Comparison of ENCODE assay signal across 20 cellular contexts in genomic region chrX:11577603-11578002, GRCh38.
A peak's percentile ranks its signal among the peaks of the same experiment; 100 is the strongest.
DNase-seq lines count a peak whose midpoint lies in the region; ATAC-seq, FAIRE-seq and TF ChIP-seq lines count a peak whose summit lies in the region.
"Had no signal": no experiment of that assay in that cellular context is flagged by ENCODE, and none has a peak within 500 bp of the region (broad histone marks: within the 10 kb centered on the region; RNA-seq: fewer than 3 reads in every experiment).

No MANE protein-coding gene starts in this region.

- H3K9me3 ChIP-seq in astrocyte (ENCODE audit: insufficient read depth, low read depth, low read length) = no peaks in the 10 kb centered on the region
- no peaks in the 10 kb centered on the region for H3K9me3 ChIP-seq in WERI-Rb-1 (ENCODE audit: severe bottlenecking)
- H3K9me3 ChIP-seq in PC-3 (ENCODE audit: low read length) = no peaks in the 10 kb centered on the region
- H3K9me3 ChIP-seq: Caco-2 had no signal

- TF ChIP-seq CTCF in astrocyte (IDR thresholded peaks at IDR 0.05; ENCODE audit: insufficient read depth, low read depth, low read length) (no peak), WERI-Rb-1 (IDR thresholded peaks at IDR 0.05; ENCODE audit: low read depth, low read length) (no peak), PC-3 (conservative IDR thresholded peaks at IDR 0.05; ENCODE audit: low read depth, low read length) (no peak)

- H3K4me3 ChIP-seq in astrocyte (ENCODE audit: insufficient read depth, low read depth, low read length) = no peak overlapping the region
- no peak overlapping the region for H3K4me3 ChIP-seq in WERI-Rb-1 (ENCODE audit: low read depth, low read length)
- no peak overlapping the region for H3K4me3 ChIP-seq in PC-3 (ENCODE audit: low read length)
- H3K4me3 ChIP-seq: GM23248 had no signal

- H3K27me3 Mint-ChIP-seq in activated naive CD8-positive, alpha-beta T cell treated with anti-CD3 and anti-CD28 coated beads, Interleukin-2, amount 10 ng/mL, durations not matched to agents 7 days and 5 days = no peaks in the 10 kb centered on the region
- no peaks in the 10 kb centered on the region for H3K27me3 Mint-ChIP-seq in activated naive CD8-positive, alpha-beta T cell treated with anti-CD3 and anti-CD28 coated beads, Interleukin-2, amount 50 U/mL, for 24 hours
- no peaks in the 10 kb centered on the region for H3K27me3 Mint-ChIP-seq in astrocyte (ENCODE audit: low read depth, unreplicated experiment)

- ATAC-seq in activated naive CD8-positive, alpha-beta T cell treated with anti-CD3 and anti-CD28 coated beads, Interleukin-2, amount 10 ng/mL, durations not matched to agents 7 days and 5 days (ENCODE audit: low read depth) = no peak
- ATAC-seq in activated naive CD8-positive, alpha-beta T cell treated with anti-CD3 and anti-CD28 coated beads, Interleukin-2, amount 50 U/mL, for 24 hours = no peak
- ATAC-seq in GM19463 (IDR thresholded peaks at IDR 0.05; ENCODE audit: unreplicated experiment) (peak; percentile 58), PC-3 (no peak)
- ATAC-seq: HCT116 had no signal

- CTCF ChIA-PET in PC-3 (lab: Charles Lee) = no interaction called here

- peaks cover 3% of the 10 kb centered on the region for H3K9me3 Mint-ChIP-seq in activated naive CD8-positive, alpha-beta T cell treated with anti-CD3 and anti-CD28 coated beads, Interleukin-2, amount 10 ng/mL, durations not matched to agents 7 days and 5 days
- H3K9me3 Mint-ChIP-seq in activated naive CD8-positive, alpha-beta T cell treated with anti-CD3 and anti-CD28 coated beads, Interleukin-2, amount 50 U/mL, for 24 hours = no peaks in the 10 kb centered on the region
- no peaks in the 10 kb centered on the region for H3K9me3 Mint-ChIP-seq in astrocyte (ENCODE audit: unreplicated experiment)

- H2AFZ ChIP-seq in astrocyte (ENCODE audit: low read depth, low read length) (no peak overlapping the region), PC-3 (ENCODE audit: low read length) (no peak overlapping the region)
- H2AFZ ChIP-seq: GM23248 had no signal

- H3K4me1 Mint-ChIP-seq in activated naive CD8-positive, alpha-beta T cell treated with anti-CD3 and anti-CD28 coated beads, Interleukin-2, amount 10 ng/mL, durations not matched to agents 7 days and 5 days = no peaks in the 10 kb centered on the region
- peaks cover 3% of the 10 kb centered on the region for H3K4me1 Mint-ChIP-seq in activated naive CD8-positive, alpha-beta T cell treated with anti-CD3 and anti-CD28 coated beads, Interleukin-2, amount 50 U/mL, for 24 hours
- H3K4me1 Mint-ChIP-seq in astrocyte (ENCODE audit: low read depth, unreplicated experiment) = no peaks in the 10 kb centered on the region
- H3K4me1 Mint-ChIP-seq: CD14-positive monocyte had no signal

- intact Hi-C loops in PC-3 (cut with micrococcal nuclease) = no loop called here

- H4K20me1 ChIP-seq in astrocyte (ENCODE audit: insufficient read depth, low read length) (no peaks in the 10 kb centered on the region), PC-3 (ENCODE audit: low read length) (no peaks in the 10 kb centered on the region)

- no peaks in the 10 kb centered on the region for H3K79me2 ChIP-seq in astrocyte (ENCODE audit: insufficient read depth, low read length)
- H3K79me2 ChIP-seq in PC-3 (ENCODE audit: low read length) = no peaks in the 10 kb centered on the region

- DNase-seq in activated naive CD8-positive, alpha-beta T cell treated with anti-CD3 and anti-CD28 coated beads, Interleukin-2, amount 10 ng/mL, durations not matched to agents 7 days and 5 days = no peak
- no peak for DNase-seq in activated naive CD8-positive, alpha-beta T cell treated with anti-CD3 and anti-CD28 coated beads, Interleukin-2, amount 50 U/mL, for 24 hours
- DNase-seq in astrocyte (ENCODE audit: low read depth) = no peak
- DNase-seq in SKM-1 (lab: John Stamatoyannopoulos, UW; ENCODE audit: unreplicated experiment) = no peak
- no peak for DNase-seq in WERI-Rb-1
- no peak for DNase-seq in SK-N-DZ (ENCODE audit: low spot score)
- no peak for DNase-seq in PC-3
- DNase-seq: Caco-2; CD8-positive, alpha-beta memory T cell; DMS53; GF-D8; GM23248 had no signal

- no peaks in the 10 kb centered on the region for H3K36me3 ChIP-seq in astrocyte (ENCODE audit: insufficient read depth, low read length)
- H3K36me3 ChIP-seq in WERI-Rb-1 = no peaks in the 10 kb centered on the region
- H3K36me3 ChIP-seq in PC-3 (ENCODE audit: low read depth, low read length) = no peaks in the 10 kb centered on the region

- H3K27ac Mint-ChIP-seq in activated naive CD8-positive, alpha-beta T cell treated with anti-CD3 and anti-CD28 coated beads, Interleukin-2, amount 10 ng/mL, durations not matched to agents 7 days and 5 days = peak overlapping the region; percentile 28
- H3K27ac Mint-ChIP-seq in activated naive CD8-positive, alpha-beta T cell treated with anti-CD3 and anti-CD28 coated beads, Interleukin-2, amount 50 U/mL, for 24 hours = no peak overlapping the region
- H3K27ac Mint-ChIP-seq in astrocyte (ENCODE audit: unreplicated experiment) = no peak overlapping the region
- H3K27ac Mint-ChIP-seq: CD8-positive, alpha-beta memory T cell; IgD-negative memory B cell had no signal

- H3K27ac ChIP-seq in astrocyte (ENCODE audit: low read depth, low read length) (no peak overlapping the region), WERI-Rb-1 (no peak overlapping the region), PC-3 (ENCODE audit: low read length) (no peak overlapping the region)
- H3K27ac ChIP-seq: 22Rv1, GM23248, KMS-11 had no signal

- no peak overlapping the region for H3K4me2 ChIP-seq in astrocyte (ENCODE audit: low read length)
- no peak overlapping the region for H3K4me2 ChIP-seq in PC-3 (ENCODE audit: low read length)
- H3K4me2 ChIP-seq: KMS-11 had no signal

- H3K27me3 ChIP-seq in astrocyte (ENCODE audit: insufficient read depth, low read length) (no peaks in the 10 kb centered on the region), WERI-Rb-1 (ENCODE audit: insufficient read depth, low read depth, severe bottlenecking) (peaks cover 26% of the 10 kb centered on the region), PC-3 (ENCODE audit: low read length) (no peaks in the 10 kb centered on the region)

- no peaks in the 10 kb centered on the region for H3F3A ChIP-seq in PC-3 (ENCODE audit: low read length, unreplicated experiment)

- no peaks in the 10 kb centered on the region for H3K4me1 ChIP-seq in astrocyte (ENCODE audit: insufficient read depth, low read length)
- peaks cover 10% of the 10 kb centered on the region for H3K4me1 ChIP-seq in PC-3 (ENCODE audit: insufficient read depth, low read length)
- H3K4me1 ChIP-seq: Caco-2 had no signal

- H3K9me2 ChIP-seq in PC-3 (replicated peaks; ENCODE audit: low read length) = no peaks in the 10 kb centered on the region

- POLR2A ChIA-PET in activated naive CD8-positive, alpha-beta T cell treated with anti-CD3 and anti-CD28 coated beads, Interleukin-2, amount 10 ng/mL, durations not matched to agents 7 days and 5 days (lab: Charles Lee) = no interaction called here
- POLR2A ChIA-PET in PC-3 (lab: Charles Lee; ENCODE audit: unreplicated experiment) = no interaction called here

- H3K4me3 Mint-ChIP-seq in activated naive CD8-positive, alpha-beta T cell treated with anti-CD3 and anti-CD28 coated beads, Interleukin-2, amount 10 ng/mL, durations not matched to agents 7 days and 5 days = no peak overlapping the region
- no peak overlapping the region for H3K4me3 Mint-ChIP-seq in activated naive CD8-positive, alpha-beta T cell treated with anti-CD3 and anti-CD28 coated beads, Interleukin-2, amount 50 U/mL, for 24 hours
- no peak overlapping the region for H3K4me3 Mint-ChIP-seq in astrocyte (ENCODE audit: unreplicated experiment)
- H3K4me3 Mint-ChIP-seq: CD14-positive monocyte; CD8-positive, alpha-beta memory T cell; IgD-negative memory B cell had no signal

- FAIRE-seq in astrocyte (lab: Jason Lieb, UNC) = peak; percentile 23
- FAIRE-seq: GM12891, H54 had no signal

- BruUV-seq in PC-3 (replicated peaks; lab: Mats Ljungman, UMichigan) = no TSS peak

- no peak overlapping the region for H3K9ac ChIP-seq in astrocyte (ENCODE audit: low read length)
- H3K9ac ChIP-seq in PC-3 (ENCODE audit: low read length) = no peak overlapping the region
- H3K9ac ChIP-seq: GM23248, KMS-11 had no signal

- H3K36me3 Mint-ChIP-seq in activated naive CD8-positive, alpha-beta T cell treated with anti-CD3 and anti-CD28 coated beads, Interleukin-2, amount 10 ng/mL, durations not matched to agents 7 days and 5 days = no peaks in the 10 kb centered on the region
- H3K36me3 Mint-ChIP-seq in activated naive CD8-positive, alpha-beta T cell treated with anti-CD3 and anti-CD28 coated beads, Interleukin-2, amount 50 U/mL, for 24 hours (ENCODE audit: low read depth) = no peaks in the 10 kb centered on the region
- H3K36me3 Mint-ChIP-seq in astrocyte (ENCODE audit: low read depth, unreplicated experiment) = no peaks in the 10 kb centered on the region
- H3K36me3 Mint-ChIP-seq: CD14-positive monocyte; CD8-positive, alpha-beta memory T cell; IgD-negative memory B cell had no signal
